Comparison of ENCODE assay signal across 1 cellular context in genomic region chr10:97546441-97547340, GRCh38.
TF ChIP-seq lines count a peak whose summit lies in the region.

No MANE protein-coding gene starts in this region.

TF ChIP-seq in endothelial cell of umbilical vein, 7 proteins besides CTCF, POLR2A, EP300 and RAD21:
- TF ChIP-seq EZH2 (IDR thresholded peaks at IDR 0.05; ENCODE audit: borderline replicate concordance, low read depth, low read length, severe bottlenecking): no peak
- TF ChIP-seq FOS (IDR thresholded peaks at IDR 0.05; ENCODE audit: borderline replicate concordance, insufficient read depth, low read length): no peak
- no peak for TF ChIP-seq MYC (IDR thresholded peaks at IDR 0.05; ENCODE audit: low read depth, low read length)
- no peak for TF ChIP-seq POLR2AphosphoS5 (IDR thresholded peaks at IDR 0.05; ENCODE audit: insufficient read depth, low read depth, low read length)
